ENCODE assay signal across 9 cellular contexts in the genomic region with DNA sequence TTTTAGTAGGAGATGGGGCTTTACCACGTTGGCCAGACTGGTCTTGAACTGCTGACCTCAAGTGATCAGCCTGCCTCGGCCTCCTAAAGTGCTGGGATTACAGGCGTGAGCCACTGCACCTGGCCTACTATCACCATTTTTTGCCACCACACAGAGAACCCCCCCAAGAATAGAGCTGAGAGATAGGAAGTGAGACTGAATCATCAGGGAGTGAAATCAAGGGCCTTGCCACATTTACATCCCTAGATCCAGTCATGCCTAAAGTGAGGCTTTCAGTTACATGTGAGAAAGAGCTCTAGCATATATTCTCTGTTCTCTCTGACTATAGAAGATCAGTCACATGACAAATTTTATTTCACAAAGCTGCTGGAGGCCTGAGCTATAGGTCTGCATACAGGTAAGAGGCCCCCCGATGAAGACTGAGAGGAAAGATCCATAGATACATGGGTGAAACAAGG. TPM values are rescaled to one million over a fixed set of nuclear protein-coding genes. Genes with fewer than 3 reads are reported as not detected.
A peak's percentile ranks its signal among the peaks of the same experiment; 100 is the strongest.
DNase-seq lines count a peak whose midpoint lies in the region; ATAC-seq and TF ChIP-seq lines count a peak whose summit lies in the region.
"Had no signal": no experiment of that assay in that cellular context is flagged by ENCODE, and none has a peak within 500 bp of the region (broad histone marks: within the 10 kb centered on the region; RNA-seq: fewer than 3 reads in every experiment).

No MANE protein-coding gene starts in this region.

- no peak overlapping the region for H3K4me3 Mint-ChIP-seq in activated CD8-positive, alpha-beta memory T cell treated with anti-CD3 and anti-CD28 coated beads, Interleukin-2, amount 10 ng/mL, durations not matched to agents 7 days and 5 days
- H3K4me3 Mint-ChIP-seq in naive thymus-derived CD8-positive, alpha-beta T cell = no peak overlapping the region

- no peaks in the 10 kb centered on the region for H3K36me3 ChIP-seq in osteoblast (ENCODE audit: insufficient read depth, low read length)

- no peak overlapping the region for H2AFZ ChIP-seq in osteoblast (ENCODE audit: low read length)

- POLR2A ChIA-PET in naive thymus-derived CD8-positive, alpha-beta T cell (lab: Charles Lee) = interaction anchor here (1.9 kb wide), 1 partner anchor 28 kb away, joined by 7 read pairs; the partner anchor contains the start of gene KCMF1

- H3K27me3 Mint-ChIP-seq in activated CD8-positive, alpha-beta memory T cell treated with anti-CD3 and anti-CD28 coated beads, Interleukin-2, amount 10 ng/mL, durations not matched to agents 7 days and 5 days = no peaks in the 10 kb centered on the region
- H3K27me3 Mint-ChIP-seq in naive thymus-derived CD8-positive, alpha-beta T cell = no peaks in the 10 kb centered on the region

- CTCF ChIA-PET in activated CD8-positive, alpha-beta memory T cell treated with anti-CD3 and anti-CD28 coated beads, Interleukin-2, amount 10 ng/mL, durations not matched to agents 7 days and 5 days (lab: Charles Lee) = interaction anchor here (0.8 to 10.1 kb wide), 2 partner anchors 18 to 463 kb away, joined by 3 to 121 read pairs; no protein-coding TSS in a partner anchor

- H3K79me2 ChIP-seq in osteoblast (ENCODE audit: insufficient read depth, low read length) = no peaks in the 10 kb centered on the region

- H3K27ac ChIP-seq in osteoblast (ENCODE audit: low read depth, low read length) = no peak overlapping the region
- H3K27ac ChIP-seq: C4-2B had no signal

- peak overlapping the region; percentile 2 for H3K27ac Mint-ChIP-seq in activated CD8-positive, alpha-beta memory T cell treated with anti-CD3 and anti-CD28 coated beads, Interleukin-2, amount 10 ng/mL, durations not matched to agents 7 days and 5 days
- H3K27ac Mint-ChIP-seq in naive thymus-derived CD8-positive, alpha-beta T cell = peak overlapping the region in 4 of 10 donors; percentile 13 to 83 (median 35)

- DNase-seq in activated CD8-positive, alpha-beta memory T cell treated with anti-CD3 and anti-CD28 coated beads, Interleukin-2, amount 10 ng/mL, durations not matched to agents 7 days and 5 days = no peak
- no peak for DNase-seq in activated CD8-positive, alpha-beta memory T cell treated with anti-CD3 and anti-CD28 coated beads, Interleukin-2, amount 50 U/mL, for 48 hours
- DNase-seq in MV-4-11 (lab: John Stamatoyannopoulos, UW) (peak; percentile 80), osteoblast (ENCODE audit: insufficient read length, low spot score, missing footprints) (peak; percentile 83), posterior cingulate gyrus (no peak)
- no peak for DNase-seq in naive thymus-derived CD8-positive, alpha-beta T cell
- no peak for DNase-seq in stimulated activated naive CD4-positive, alpha-beta T cell (lab: John Stamatoyannopoulos, UW)

- intact Hi-C loops in posterior cingulate gyrus (cut with DNase I) = no loop called here

- H3K9me3 Mint-ChIP-seq in activated CD8-positive, alpha-beta memory T cell treated with anti-CD3 and anti-CD28 coated beads, Interleukin-2, amount 10 ng/mL, durations not matched to agents 7 days and 5 days (ENCODE audit: low read depth) = no peaks in the 10 kb centered on the region
- no peaks in the 10 kb centered on the region for H3K9me3 Mint-ChIP-seq in naive thymus-derived CD8-positive, alpha-beta T cell

- no peak for TF ChIP-seq CTCF in osteoblast (IDR thresholded peaks at IDR 0.05; ENCODE audit: extremely low read depth, low read depth, low read length)

- H3K4me1 ChIP-seq in osteoblast (ENCODE audit: insufficient read depth, low read length) = peaks cover 12% of the 10 kb centered on the region

- H3K9me3 ChIP-seq in osteoblast (ENCODE audit: low read depth, low read length) = no peaks in the 10 kb centered on the region

- H3K27me3 ChIP-seq in osteoblast (ENCODE audit: insufficient read depth, low read length) = no peaks in the 10 kb centered on the region

- H3K4me3 ChIP-seq in osteoblast (ENCODE audit: insufficient read depth, low read length) = no peak overlapping the region

- no peak overlapping the region for H3K4me2 ChIP-seq in osteoblast (ENCODE audit: insufficient read depth, low read length)

- H4K20me1 ChIP-seq in osteoblast (ENCODE audit: insufficient read depth, low read length) = no peaks in the 10 kb centered on the region

- peaks cover 9% of the 10 kb centered on the region for H3K36me3 Mint-ChIP-seq in activated CD8-positive, alpha-beta memory T cell treated with anti-CD3 and anti-CD28 coated beads, Interleukin-2, amount 10 ng/mL, durations not matched to agents 7 days and 5 days
- no peaks in the 10 kb centered on the region for H3K36me3 Mint-ChIP-seq in naive thymus-derived CD8-positive, alpha-beta T cell

- H3K4me1 Mint-ChIP-seq in activated CD8-positive, alpha-beta memory T cell treated with anti-CD3 and anti-CD28 coated beads, Interleukin-2, amount 10 ng/mL, durations not matched to agents 7 days and 5 days = peaks cover 58% of the 10 kb centered on the region
- H3K4me1 Mint-ChIP-seq in naive thymus-derived CD8-positive, alpha-beta T cell = peaks cover 26 to 69% (median 45%) of the 10 kb centered on the region in 4 donors

- no peak for ATAC-seq in activated CD8-positive, alpha-beta memory T cell treated with anti-CD3 and anti-CD28 coated beads, Interleukin-2, amount 10 ng/mL, durations not matched to agents 7 days and 5 days
- peak; percentile 39 for ATAC-seq in HG02610 (IDR thresholded peaks at IDR 0.05; ENCODE audit: unreplicated experiment)
- ATAC-seq in naive thymus-derived CD8-positive, alpha-beta T cell = no peak

RNA-seq across cellular contexts. Expression of gene KCMF1, which starts 28.0 kb away (rescaled TPM):
- 10 to 100 TPM; 78.2 to 89.0 TPM for total RNA-seq in activated CD8-positive, alpha-beta memory T cell treated with anti-CD3 and anti-CD28 coated beads, Interleukin-2, amount 10 ng/mL, durations not matched to agents 7 days and 5 days
- 68.7 and 74.2 TPM in 2 replicates for total RNA-seq in osteoblast
- 10 to 100 TPM; 69.0 to 74.8 TPM for total RNA-seq in naive thymus-derived CD8-positive, alpha-beta T cell
- 10 to 100 TPM; 13.3 to 30.2 (median 28.1) TPM for polyA plus RNA-seq in naive thymus-derived CD8-positive, alpha-beta T cell

RNA-seq across cellular contexts. Expression of gene TMSB10, which starts 37.5 kb away (rescaled TPM):
- total RNA-seq in activated CD8-positive, alpha-beta memory T cell treated with anti-CD3 and anti-CD28 coated beads, Interleukin-2, amount 10 ng/mL, durations not matched to agents 7 days and 5 days = 1,000 to 10,000 TPM; 3,578 to 3,807 TPM
- total RNA-seq in osteoblast = 3,633 and 4,065 TPM in 2 replicates
- 1,000 to 10,000 TPM; 1,479 to 1,535 TPM for total RNA-seq in naive thymus-derived CD8-positive, alpha-beta T cell
- polyA plus RNA-seq in naive thymus-derived CD8-positive, alpha-beta T cell = 1,000 to 10,000 TPM; 6,950 to 8,855 (median 7,882) TPM

Comparison
In these comparisons a context has a peak if more than half of its experiments do, and no peak if none do; other contexts are left out.
1. DNase-seq: peak in MV-4-11 (single experiment) and osteoblast (single experiment); none in activated CD8-positive, alpha-beta memory T cell treated with anti-CD3 and anti-CD28 coated beads, Interleukin-2, amount 10 ng/mL, durations not matched to agents 7 days and 5 days (single experiment), activated CD8-positive, alpha-beta memory T cell treated with anti-CD3 and anti-CD28 coated beads, Interleukin-2, amount 50 U/mL, for 48 hours (single experiment), posterior cingulate gyrus (0 of 10), naive thymus-derived CD8-positive, alpha-beta T cell (0 of 10) and stimulated activated naive CD4-positive, alpha-beta T cell (0 of 6).